ENCODE assay signal across 26 cellular contexts in the genomic region with DNA sequence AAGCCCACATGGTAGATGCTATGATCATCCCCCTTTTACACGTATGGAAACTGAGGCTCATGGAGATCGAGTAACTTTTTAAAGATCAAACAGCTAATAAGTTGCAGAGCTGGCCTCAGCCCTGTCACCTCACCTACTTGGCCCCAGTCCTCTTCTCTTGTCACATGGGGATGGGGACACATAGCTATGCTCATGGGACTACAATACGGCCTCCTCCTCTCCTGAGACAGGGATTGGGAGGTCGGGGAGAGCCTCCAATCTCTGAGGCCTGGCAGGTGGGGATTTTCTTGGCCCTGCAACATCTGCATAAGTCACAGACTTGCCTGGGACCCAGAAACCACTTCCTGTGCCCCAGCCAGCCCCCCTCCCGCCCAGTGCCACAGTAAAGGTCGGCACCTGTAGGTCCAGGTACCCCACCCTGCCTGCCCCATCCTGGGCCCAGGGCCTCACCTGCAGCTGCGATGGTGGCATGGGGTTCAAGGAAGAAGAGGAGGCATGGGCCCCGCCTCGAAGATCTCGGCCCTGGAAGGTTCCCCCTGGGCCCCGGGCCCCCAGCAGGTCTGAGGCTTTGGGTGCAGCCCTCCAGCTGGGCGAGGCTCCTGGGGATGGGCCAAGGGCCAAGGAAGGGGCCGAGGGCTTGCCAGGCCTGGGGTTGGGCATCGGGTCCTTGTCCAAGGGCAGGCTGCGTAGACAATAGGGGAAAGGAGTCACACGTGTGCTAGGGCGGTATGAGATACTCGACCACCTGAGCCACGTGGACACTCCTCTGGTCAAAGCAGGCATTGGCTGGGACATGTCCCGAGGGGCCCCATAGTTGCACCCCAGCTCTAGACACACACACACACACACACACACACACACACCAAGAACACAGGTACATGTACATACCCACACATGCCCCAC. TPM values are rescaled to one million over a fixed set of nuclear protein-coding genes. Genes with fewer than 3 reads are reported as not detected.
DNase-seq lines count a peak whose midpoint lies in the region; ATAC-seq and TF ChIP-seq lines count a peak whose summit lies in the region.
"Had no signal": no experiment of that assay in that cellular context is flagged by ENCODE, and none has a peak within 500 bp of the region (broad histone marks: within the 10 kb centered on the region; RNA-seq: fewer than 3 reads in every experiment).

No MANE protein-coding gene starts in this region.

- no peak overlapping the region for H2AFZ ChIP-seq in DND-41 (ENCODE audit: low read depth, low read length)

- no peak overlapping the region for H3K4me2 ChIP-seq in DND-41 (ENCODE audit: insufficient read depth, low read length)
- H3K4me2 ChIP-seq: BLaER1 had no signal

- peak; percentile 17 to 18 for ATAC-seq in activated CD4-positive, CD25-positive, alpha-beta regulatory T cell treated with anti-CD3 and anti-CD28 coated beads, Interleukin-2, amount 50 U/mL, for 24 hours
- ATAC-seq in DND-41 (ENCODE audit: insufficient read depth, low read depth) (peak; percentile 53), HG03378 (IDR thresholded peaks at IDR 0.05; ENCODE audit: unreplicated experiment) (no peak)
- peak; percentile 70 to 76 for ATAC-seq in naive thymus-derived CD8-positive, alpha-beta T cell
- ATAC-seq: foreskin keratinocyte, psoas muscle had no signal

- H4K20me1 ChIP-seq in DND-41 (ENCODE audit: insufficient read depth, low read length): no peaks in the 10 kb centered on the region
- H4K20me1 ChIP-seq: BLaER1 had no signal

- no peak overlapping the region for H3K4me3 ChIP-seq in DND-41 (ENCODE audit: low read depth in 1 of 2, low read length in 2 of 2)
- H3K4me3 ChIP-seq: BLaER1, psoas muscle, SJSA1, skin epidermis, thyroid gland had no signal

- POLR2A ChIA-PET in naive thymus-derived CD8-positive, alpha-beta T cell (lab: Charles Lee): interaction anchor here (0.7 to 4.0 kb wide), 4 partner anchors 10 to 102 kb away, joined by 4 to 36 read pairs (median 5); a partner anchor contains a TSS

- no peak for TF ChIP-seq CTCF in DND-41 (IDR thresholded peaks at IDR 0.05; ENCODE audit: borderline replicate concordance, extremely low read depth, low read length, poor library complexity, severe bottlenecking)

- H3K27ac ChIP-seq in DND-41 (ENCODE audit: low read length): no peak overlapping the region
- H3K27ac ChIP-seq: BLaER1, foreskin keratinocyte, psoas muscle, SJSA1, thyroid gland had no signal

- no peaks in the 10 kb centered on the region for H3K27me3 Mint-ChIP-seq in activated naive CD4-positive, alpha-beta T cell treated with anti-CD3 and anti-CD28 coated beads, Interleukin-2, amount 10 ng/mL, durations not matched to agents 7 days and 5 days
- no peaks in the 10 kb centered on the region for H3K27me3 Mint-ChIP-seq in naive thymus-derived CD8-positive, alpha-beta T cell

- H3K36me3 Mint-ChIP-seq in activated naive CD4-positive, alpha-beta T cell treated with anti-CD3 and anti-CD28 coated beads, Interleukin-2, amount 10 ng/mL, durations not matched to agents 7 days and 5 days: peaks cover 3% of the 10 kb centered on the region
- no peaks in the 10 kb centered on the region for H3K36me3 Mint-ChIP-seq in naive thymus-derived CD8-positive, alpha-beta T cell

- peak overlapping the region; percentile 49 for H3K27ac Mint-ChIP-seq in activated naive CD4-positive, alpha-beta T cell treated with anti-CD3 and anti-CD28 coated beads, Interleukin-2, amount 10 ng/mL, durations not matched to agents 7 days and 5 days
- peak overlapping the region in 8 of 10 donors; percentile 25 to 85 (median 61) for H3K27ac Mint-ChIP-seq in naive thymus-derived CD8-positive, alpha-beta T cell
- H3K27ac Mint-ChIP-seq: dendritic cell treated with granulocyte-macrophage colony-stimulating factor and Interleukin-4, amounts not matched to agents 40 ng/mL and 50 ng/mL, for 4 days had no signal

- no peaks in the 10 kb centered on the region for H3K27me3 ChIP-seq in DND-41 (ENCODE audit: insufficient read depth, low read length, poor library complexity)
- H3K27me3 ChIP-seq: foreskin keratinocyte, SJSA1, thyroid gland had no signal

- H3K4me3 Mint-ChIP-seq in activated naive CD4-positive, alpha-beta T cell treated with anti-CD3 and anti-CD28 coated beads, Interleukin-2, amount 10 ng/mL, durations not matched to agents 7 days and 5 days: no peak overlapping the region
- peak overlapping the region in 9 of 10 donors; percentile 12 to 73 (median 53) for H3K4me3 Mint-ChIP-seq in naive thymus-derived CD8-positive, alpha-beta T cell
- H3K4me3 Mint-ChIP-seq: dendritic cell treated with granulocyte-macrophage colony-stimulating factor and Interleukin-4, amounts not matched to agents 40 ng/mL and 50 ng/mL, for 4 days had no signal

- no peaks in the 10 kb centered on the region for H3K9me3 Mint-ChIP-seq in activated naive CD4-positive, alpha-beta T cell treated with anti-CD3 and anti-CD28 coated beads, Interleukin-2, amount 10 ng/mL, durations not matched to agents 7 days and 5 days
- no peaks in the 10 kb centered on the region for H3K9me3 Mint-ChIP-seq in naive thymus-derived CD8-positive, alpha-beta T cell
- H3K9me3 Mint-ChIP-seq: dendritic cell treated with granulocyte-macrophage colony-stimulating factor and Interleukin-4, amounts not matched to agents 40 ng/mL and 50 ng/mL, for 4 days had no signal

- CTCF ChIA-PET in activated naive CD4-positive, alpha-beta T cell treated with anti-CD3 and anti-CD28 coated beads, Interleukin-2, amount 10 ng/mL, durations not matched to agents 7 days and 5 days (lab: Charles Lee): interaction anchor here (1.2 to 1.6 kb wide), 2 partner anchors 10 to 66 kb away, joined by 4 read pairs; no protein-coding TSS in a partner anchor

- H3K4me1 Mint-ChIP-seq in activated naive CD4-positive, alpha-beta T cell treated with anti-CD3 and anti-CD28 coated beads, Interleukin-2, amount 10 ng/mL, durations not matched to agents 7 days and 5 days: peaks cover 24% of the 10 kb centered on the region
- peaks cover 9 to 30% (median 26%) of the 10 kb centered on the region in 4 donors for H3K4me1 Mint-ChIP-seq in naive thymus-derived CD8-positive, alpha-beta T cell

- H3K36me3 ChIP-seq in DND-41 (ENCODE audit: insufficient read depth, low read length): no peaks in the 10 kb centered on the region
- H3K36me3 ChIP-seq: BLaER1, SJSA1, thyroid gland had no signal

- H3K79me2 ChIP-seq in DND-41 (ENCODE audit: insufficient read depth, low read length): no peaks in the 10 kb centered on the region

- no peak for DNase-seq in activated CD4-positive, CD25-positive, alpha-beta regulatory T cell treated with anti-CD3 and anti-CD28 coated beads, Interleukin-2, amount 50 U/mL, for 72 hours
- DNase-seq in DND-41 (peak; percentile 23), T-helper 9 cell (no peak), DMS153 (lab: John Stamatoyannopoulos, UW) (no peak)
- peak; percentile 49 for DNase-seq in activated naive CD4-positive, alpha-beta T cell treated with anti-CD3 and anti-CD28 coated beads, Interleukin-2, amount 10 ng/mL, durations not matched to agents 7 days and 5 days
- DNase-seq in naive thymus-derived CD8-positive, alpha-beta T cell: peak in 2 of 10 donors; percentile 4 to 27
- DNase-seq: activated CD8-positive, alpha-beta memory T cell treated with anti-CD3 and anti-CD28 coated beads for 24 hours; foreskin keratinocyte; Kasumi-1; NCI-H1105; NCI-H526 treated with DMSO at 0.1 percent for 48 hours; OCI-M1; psoas muscle; thyroid gland had no signal

- no peaks in the 10 kb centered on the region for H3K4me1 ChIP-seq in DND-41 (ENCODE audit: insufficient read depth, low read length)
- H3K4me1 ChIP-seq: foreskin keratinocyte, psoas muscle, SJSA1, thyroid gland had no signal

- H3K9me3 ChIP-seq in DND-41 (ENCODE audit: insufficient read depth, low read length, severe bottlenecking): no peaks in the 10 kb centered on the region
- H3K9me3 ChIP-seq: BLaER1, psoas muscle, SJSA1, thyroid gland had no signal

- H3K9ac ChIP-seq in DND-41 (ENCODE audit: low read depth, low read length): no peak overlapping the region
- H3K9ac ChIP-seq: BLaER1 had no signal

RNA-seq across cellular contexts. Expression of a gene that starts 6.4 kb away (rescaled TPM):
- under 1 TPM; 0.18 to 0.41 TPM for total RNA-seq in naive thymus-derived CD8-positive, alpha-beta T cell
- under 1 TPM in 2 of 3 donors, not detected in 1; 0.17 to 0.33 TPM for polyA plus RNA-seq in naive thymus-derived CD8-positive, alpha-beta T cell
- total RNA-seq: A172, bronchial epithelial cell, mesenteric fat pad, psoas muscle, SJSA1 had no signal
- polyA plus RNA-seq: neural cell had no signal

RNA-seq across cellular contexts. Expression of a gene that starts 11.5 kb away (rescaled TPM):
- 10 to 100 TPM; 14.8 to 21.8 TPM for total RNA-seq in naive thymus-derived CD8-positive, alpha-beta T cell
- polyA plus RNA-seq in naive thymus-derived CD8-positive, alpha-beta T cell: 1 to 10 TPM; 6.7 to 9.7 (median 8.3) TPM

RNA-seq across cellular contexts. Expression of a gene that starts 22.8 kb away (rescaled TPM):
- 10 to 100 TPM; 27.4 to 27.9 TPM for total RNA-seq in naive thymus-derived CD8-positive, alpha-beta T cell
- polyA plus RNA-seq in naive thymus-derived CD8-positive, alpha-beta T cell: 10 to 100 TPM; 22.2 to 29.8 (median 25.2) TPM

RNA-seq across cellular contexts. Expression of a gene that starts 25.0 kb away (rescaled TPM):
- 1 to 10 TPM; 3.6 to 3.8 TPM for total RNA-seq in naive thymus-derived CD8-positive, alpha-beta T cell
- under 1 TPM in 1 of 3 donors, not detected in 2; 0.02 TPM for polyA plus RNA-seq in naive thymus-derived CD8-positive, alpha-beta T cell
- total RNA-seq: A172, foreskin keratinocyte, kidney epithelial cell, mesenteric fat pad, SJSA1 had no signal
- polyA plus RNA-seq: neural cell had no signal

RNA-seq across cellular contexts. Expression of a gene that starts 45.3 kb away (rescaled TPM):
- total RNA-seq in naive thymus-derived CD8-positive, alpha-beta T cell: 1 to 10 TPM in 1 of 2 experiments, not detected in 1; 1.0 TPM
- polyA plus RNA-seq in naive thymus-derived CD8-positive, alpha-beta T cell: not detected
- total RNA-seq: A172, bronchial epithelial cell, foreskin keratinocyte, kidney epithelial cell, mesenteric fat pad, psoas muscle, SJSA1, thyroid gland had no signal
- polyA plus RNA-seq: adipose tissue, foreskin keratinocyte, neural cell, psoas muscle had no signal

Comparison
In these comparisons a context has a peak if more than half of its experiments do, and no peak if none do; other contexts are left out.
1. DNase-seq: peak in DND-41 (single experiment) and activated naive CD4-positive, alpha-beta T cell treated with anti-CD3 and anti-CD28 coated beads, Interleukin-2, amount 10 ng/mL, durations not matched to agents 7 days and 5 days (single experiment); none in activated CD4-positive, CD25-positive, alpha-beta regulatory T cell treated with anti-CD3 and anti-CD28 coated beads, Interleukin-2, amount 50 U/mL, for 72 hours (single experiment), T-helper 9 cell (single experiment) and DMS153 (single experiment).